Comparison of ENCODE assay signal across 9 cellular contexts in genomic region chr11:126115253-126115540, GRCh38. TPM values are rescaled to one million over a fixed set of nuclear protein-coding genes. Genes with fewer than 3 reads are reported as not detected.
DNase-seq lines count a peak whose midpoint lies in the region; ATAC-seq and TF ChIP-seq lines count a peak whose summit lies in the region.
"Had no signal": no experiment of that assay in that cellular context is flagged by ENCODE, and none has a peak within 500 bp of the region (broad histone marks: within the 10 kb centered on the region; RNA-seq: fewer than 3 reads in every experiment).

No MANE protein-coding gene starts in this region.

- no peaks in the 10 kb centered on the region for H3K9me3 ChIP-seq in CD4-positive, alpha-beta memory T cell (ENCODE audit: control insufficient read depth in 1 of 2, low read length in 2 of 2)

- no peak overlapping the region for H3K4me3 Mint-ChIP-seq in neural crest cell
- no peak overlapping the region for H3K4me3 Mint-ChIP-seq in CD4-positive, alpha-beta memory T cell

- H3K4me3 ChIP-seq in coronary artery: no peak overlapping the region
- H3K4me3 ChIP-seq in CD4-positive, alpha-beta memory T cell (ENCODE audit: low read length in 2 of 2): no peak overlapping the region

- H3K27ac ChIP-seq in coronary artery: peak overlapping the region; percentile 73 to 80
- H3K27ac ChIP-seq in CD4-positive, alpha-beta memory T cell (ENCODE audit: low read depth, low read length): no peak overlapping the region

- peaks cover 12% of the 10 kb centered on the region for H3K4me1 Mint-ChIP-seq in neural crest cell
- H3K4me1 Mint-ChIP-seq in CD4-positive, alpha-beta memory T cell: no peaks in the 10 kb centered on the region

- H3K27me3 Mint-ChIP-seq in neural crest cell (ENCODE audit: low read depth): peaks cover 23% of the 10 kb centered on the region
- peaks cover 0 to 3% of the 10 kb centered on the region in 2 donors for H3K27me3 Mint-ChIP-seq in CD4-positive, alpha-beta memory T cell

- DNase-seq in COLO668 (lab: John Stamatoyannopoulos, UW; ENCODE audit: unreplicated experiment): peak; percentile 78
- peak; percentile 94 for DNase-seq in NCI-H2029 (lab: John Stamatoyannopoulos, UW)
- no peak for DNase-seq in coronary artery (ENCODE audit: low spot score)
- DNase-seq in neural crest cell (ENCODE audit: low read depth, low spot score): no peak
- no peak for DNase-seq in T-helper 9 cell
- DNase-seq in foreskin melanocyte: no peak
- no peak for DNase-seq in CD4-positive, alpha-beta memory T cell
- DNase-seq: stimulated activated CD4-positive, alpha-beta T cell treated with anti-CD3 and anti-CD28 coated beads, Interleukin-4, amount 100 ng/mL, for 1 hour had no signal

- TF ChIP-seq CTCF in coronary artery (IDR thresholded peaks at IDR 0.05) (no peak), neural crest cell (conservative IDR thresholded peaks at IDR 0.05) (no peak)

- CTCF ChIA-PET in CD4-positive, alpha-beta memory T cell (lab: Charles Lee; ENCODE audit: partially characterized antibody): no interaction called here

- H3K27ac Mint-ChIP-seq in neural crest cell (ENCODE audit: unreplicated experiment): peak overlapping the region; percentile 63
- H3K27ac Mint-ChIP-seq in CD4-positive, alpha-beta memory T cell: no peak overlapping the region

- H3K4me1 ChIP-seq in CD4-positive, alpha-beta memory T cell (ENCODE audit: insufficient read depth, low read length): no peaks in the 10 kb centered on the region

- H3K27me3 ChIP-seq in CD4-positive, alpha-beta memory T cell (ENCODE audit: insufficient read depth, low read length): no peaks in the 10 kb centered on the region

- no peaks in the 10 kb centered on the region for H3K36me3 ChIP-seq in CD4-positive, alpha-beta memory T cell (ENCODE audit: insufficient read depth, low read length)

- intact Hi-C loops in CD4-positive, alpha-beta memory T cell (cut with micrococcal nuclease): no loop called here

- no peaks in the 10 kb centered on the region for H3K9me3 Mint-ChIP-seq in neural crest cell
- H3K9me3 Mint-ChIP-seq in CD4-positive, alpha-beta memory T cell: no peaks in the 10 kb centered on the region

- POLR2A ChIA-PET in CD4-positive, alpha-beta memory T cell (lab: Charles Lee; ENCODE audit: partially characterized antibody): no interaction called here

- no peaks in the 10 kb centered on the region for H3K36me3 Mint-ChIP-seq in neural crest cell (ENCODE audit: low read depth)
- H3K36me3 Mint-ChIP-seq in CD4-positive, alpha-beta memory T cell: no peaks in the 10 kb centered on the region

- ATAC-seq in HG02798 (IDR thresholded peaks at IDR 0.05; ENCODE audit: poor library complexity, unreplicated experiment): no peak

RNA-seq across cellular contexts. Expression of gene CDON, which starts 52.5 kb away (rescaled TPM):
- 21.3 and 22.1 TPM in 2 replicates for total RNA-seq in neural crest cell
- total RNA-seq in CD4-positive, alpha-beta memory T cell: 1 to 10 TPM; 2.7 to 3.1 TPM
- under 1 TPM; 0.03 to 0.54 TPM for polyA plus RNA-seq in CD4-positive, alpha-beta memory T cell

Comparison
In these comparisons a context has a peak if more than half of its experiments do, and no peak if none do; other contexts are left out.
1. DNase-seq: peak in COLO668 (single experiment) and NCI-H2029 (single experiment); none in coronary artery (single experiment), neural crest cell (single experiment), T-helper 9 cell (single experiment), foreskin melanocyte (single experiment) and CD4-positive, alpha-beta memory T cell (0 of 5).